8 cellular contexts compared by ENCODE assay signal in genomic region chr3:49722896-49723295, GRCh38. TPM values are rescaled to one million over a fixed set of nuclear protein-coding genes. Genes with fewer than 3 reads are reported as not detected.
DNase-seq lines count a peak whose midpoint lies in the region; ATAC-seq and TF ChIP-seq lines count a peak whose summit lies in the region.

No MANE protein-coding gene starts in this region.

- no peak for ATAC-seq in left lung
- ATAC-seq in HG03095 (IDR thresholded peaks at IDR 0.05; ENCODE audit: unreplicated experiment), result no peak

- TF ChIP-seq CTCF in adrenal gland (IDR thresholded peaks at IDR 0.05) (no peak), left lung (IDR thresholded peaks at IDR 0.05) (no peak), suprapubic skin (IDR thresholded peaks at IDR 0.05) (no peak)

- H3K27ac ChIP-seq in adrenal gland (peak overlapping the region; percentile 62 to 99 (median 95)), left lung (peak overlapping the region; percentile 93 to 98), suprapubic skin (peak overlapping the region; percentile 95)

- peaks cover 0 to 44% of the 10 kb centered on the region in 2 donors for H3K36me3 ChIP-seq in adrenal gland (replicated peaks in 1 of 2)
- peaks cover 0 to 54% of the 10 kb centered on the region in 2 donors for H3K36me3 ChIP-seq in left lung
- peaks cover 43% of the 10 kb centered on the region for H3K36me3 ChIP-seq in suprapubic skin

- TF ChIP-seq POLR2A in adrenal gland (IDR thresholded peaks at IDR 0.05), result no peak
- TF ChIP-seq POLR2A in suprapubic skin (IDR thresholded peaks at IDR 0.05), result no peak

- H3K9me3 ChIP-seq in adrenal gland (replicated peaks in 1 of 3), result no peaks in the 10 kb centered on the region
- no peaks in the 10 kb centered on the region for H3K9me3 ChIP-seq in left lung
- no peaks in the 10 kb centered on the region for H3K9me3 ChIP-seq in suprapubic skin

- peak overlapping the region; percentile 98 for H3K4me3 Mint-ChIP-seq in T-helper 2 cell treated with Interferon-gamma antibody and Interleukin-4, amounts not matched to agents 5 μg/mL and 100 μg/mL, for 36 hours

- H3K36me3 Mint-ChIP-seq in T-helper 2 cell treated with Interferon-gamma antibody and Interleukin-4, amounts not matched to agents 5 μg/mL and 100 μg/mL, for 36 hours (ENCODE audit: low read depth), result peaks cover 33% of the 10 kb centered on the region

- TF ChIP-seq EP300 in suprapubic skin (IDR thresholded peaks at IDR 0.05), result no peak

- no peak for DNase-seq in T-helper 2 cell treated with Interferon-gamma antibody and Interleukin-4, amounts not matched to agents 5 μg/mL and 100 μg/mL, for 36 hours (ENCODE audit: low spot score)
- DNase-seq in T-helper 2 cell (no peak), adrenal gland (peak in 4 of 7 donors; percentile 31 to 44 (median 38)), left lung (peak in 1 of 2 donors; percentile 73), suprapubic skin (ENCODE audit: low spot score in 2 of 2) (peak; percentile 70 to 77), iPS-NIHi7 (ENCODE audit: extremely low spot score) (no peak), GOT3 (lab: John Stamatoyannopoulos, UW) (no peak)

- H3K27me3 ChIP-seq in adrenal gland (no peaks in the 10 kb centered on the region), left lung (no peaks in the 10 kb centered on the region), suprapubic skin (no peaks in the 10 kb centered on the region)

- H3K4me1 Mint-ChIP-seq in T-helper 2 cell treated with Interferon-gamma antibody and Interleukin-4, amounts not matched to agents 5 μg/mL and 100 μg/mL, for 36 hours (ENCODE audit: low read depth), result peaks cover 32% of the 10 kb centered on the region

- intact Hi-C loops in adrenal gland (cut with DNase I) (no loop called here), left lung (cut with DNase I) (no loop called here)

- no peaks in the 10 kb centered on the region for H3K9me3 Mint-ChIP-seq in T-helper 2 cell treated with Interferon-gamma antibody and Interleukin-4, amounts not matched to agents 5 μg/mL and 100 μg/mL, for 36 hours

- peak overlapping the region in 3 of 4 donors; percentile 95 to 100 (median 96) for H3K4me3 ChIP-seq in adrenal gland
- H3K4me3 ChIP-seq in left lung, result peak overlapping the region; percentile 95 to 99
- H3K4me3 ChIP-seq in suprapubic skin, result peak overlapping the region; percentile 94

- H3K27ac Mint-ChIP-seq in T-helper 2 cell treated with Interferon-gamma antibody and Interleukin-4, amounts not matched to agents 5 μg/mL and 100 μg/mL, for 36 hours, result peak overlapping the region; percentile 98

- no peaks in the 10 kb centered on the region for H3K27me3 Mint-ChIP-seq in T-helper 2 cell treated with Interferon-gamma antibody and Interleukin-4, amounts not matched to agents 5 μg/mL and 100 μg/mL, for 36 hours (ENCODE audit: low read depth)

- WGBS in adrenal gland, 4 donors, result 59 to 73% (median 60%) methylated on average over 8 of the region's 8 CpGs
- WGBS in suprapubic skin, result 56% methylated on average over 8 of the region's 8 CpGs

- H3K4me1 ChIP-seq in adrenal gland (replicated peaks in 1 of 2) (peaks cover 14 to 32% of the 10 kb centered on the region in 2 donors), left lung (peaks cover 26 to 66% of the 10 kb centered on the region in 2 donors), suprapubic skin (peaks cover 55% of the 10 kb centered on the region)

RNA-seq across cellular contexts. Expression of gene GMPPB, which starts 0.9 kb away (rescaled TPM):
- total RNA-seq in adrenal gland (100 to 1,000 TPM in 1 of 8 donors, 10 to 100 TPM in 7; 22.3 to 141 (median 33.1) TPM), left lung (10 to 100 TPM; 41.0 to 69.5 TPM), suprapubic skin (10 to 100 TPM; 14.0 to 25.0 (median 17.3) TPM)
- polyA plus RNA-seq in adrenal gland, result 10 to 100 TPM; 11.2 to 38.5 (median 20.2) TPM

RNA-seq across cellular contexts. Expression of gene AMIGO3, which starts 3.4 kb away (rescaled TPM):
- total RNA-seq in adrenal gland (1 to 10 TPM in 3 of 8 donors, under 1 TPM in 2, not detected in 3; 0.34 to 1.3 (median 1.2) TPM), left lung (under 1 TPM in 1 of 2 donors, not detected in 1; 0.47 TPM), suprapubic skin (1 to 10 TPM; 1.6 to 3.8 (median 2.5) TPM)
- polyA plus RNA-seq in adrenal gland, result 1 to 10 TPM in 2 of 3 donors, not detected in 1; 2.2 to 3.0 TPM

RNA-seq across cellular contexts. Expression of gene RNF123, which starts 33.5 kb away (rescaled TPM):
- total RNA-seq in adrenal gland (10 to 100 TPM; 19.5 to 62.3 (median 38.3) TPM), left lung (10 to 100 TPM; 40.9 to 45.0 TPM), suprapubic skin (10 to 100 TPM; 23.6 to 88.3 (median 33.9) TPM)
- polyA plus RNA-seq in adrenal gland, result 10 to 100 TPM; 35.1 to 59.6 (median 48.8) TPM

RNA-seq across cellular contexts. Expression of gene MST1, which starts 33.6 kb away (rescaled TPM):
- total RNA-seq in adrenal gland (10 to 100 TPM; 13.4 to 92.0 (median 36.4) TPM), left lung (10 to 100 TPM; 12.5 to 19.1 TPM), suprapubic skin (10 to 100 TPM; 16.7 to 83.4 (median 21.9) TPM)
- polyA plus RNA-seq in adrenal gland, result 100 to 1,000 TPM in 2 of 3 donors, 1 to 10 TPM in 1; 7.5 to 241 (median 240) TPM

RNA-seq across cellular contexts. Expression of gene APEH, which starts 48.7 kb away (rescaled TPM):
- 100 to 1,000 TPM in 6 of 8 donors, 10 to 100 TPM in 2; 86.6 to 158 (median 126) TPM for total RNA-seq in adrenal gland
- polyA plus RNA-seq in adrenal gland, result 100 to 1,000 TPM in 1 of 3 donors, 10 to 100 TPM in 2; 36.5 to 124 (median 45.9) TPM
- total RNA-seq in left lung, result 100 to 1,000 TPM; 121 to 122 TPM
- 100 to 1,000 TPM in 1 of 4 donors, 10 to 100 TPM in 3; 81.8 to 103 (median 91.2) TPM for total RNA-seq in suprapubic skin

Comparison
In these comparisons a context has a peak if more than half of its experiments do, and no peak if none do; other contexts are left out.
1. DNase-seq: peak in adrenal gland (4 of 7) and suprapubic skin (2 of 2); none in T-helper 2 cell treated with Interferon-gamma antibody and Interleukin-4, amounts not matched to agents 5 μg/mL and 100 μg/mL, for 36 hours (single experiment), T-helper 2 cell (0 of 5), iPS-NIHi7 (single experiment) and GOT3 (single experiment).
2. Peak in every context shown above with its lines, with median percentiles within 50 percentile points of each other: H3K27ac ChIP-seq and H3K4me3 ChIP-seq.